Comparison of ENCODE assay signal across 28 cellular contexts in the genomic region with DNA sequence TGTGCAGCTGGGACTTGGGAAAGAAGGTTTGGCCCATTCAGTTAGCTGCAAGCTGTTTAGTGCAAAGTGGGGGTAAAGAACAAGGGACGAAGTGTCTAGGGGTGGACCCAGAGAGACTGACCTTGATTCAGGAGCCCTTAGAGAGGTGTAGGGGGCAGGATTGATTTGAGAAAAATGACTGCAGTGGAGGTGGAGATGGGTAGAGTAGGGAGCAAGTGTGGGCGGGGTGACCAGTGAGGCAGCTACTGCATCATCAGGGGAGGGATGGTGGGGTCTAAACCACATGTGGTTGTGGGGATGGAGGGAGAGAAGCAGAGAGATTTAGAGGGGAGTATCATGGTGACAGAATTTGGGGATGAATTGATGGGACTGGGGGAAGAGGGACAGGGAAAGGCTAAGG. TPM values are rescaled to one million over a fixed set of nuclear protein-coding genes. Genes with fewer than 3 reads are reported as not detected.
"Had no signal": no experiment of that assay in that cellular context is flagged by ENCODE, and none has a peak within 500 bp of the region (broad histone marks: within the 10 kb centered on the region; RNA-seq: fewer than 3 reads in every experiment).

No MANE protein-coding gene starts in this region.

- DNase-seq: activated B cell treated with CpG ODN at 0.5 μM for 24 hours; activated CD4-positive, alpha-beta T cell treated with anti-CD3 and anti-CD28 coated beads, Interleukin-2, amount 50 U/mL, for 1 hour; activated effector memory CD4-positive, alpha-beta T cell treated with Interleukin-2 at 50 U/mL for 16 hours; activated naive CD4-positive, alpha-beta T cell treated with Interleukin-2 at 50 U/mL for 16 hours; activated T-cell treated with anti-CD3 and anti-CD28 coated beads for 4 hours; activated T-cell treated with anti-CD3 and anti-CD28 coated beads, Interleukin-2, amount 50 U/mL, for 72 hours; anterior cingulate cortex; endodermal cell; foreskin fibroblast; heart left ventricle; hypothalamus; naive B cell; stimulated activated CD4-positive, alpha-beta T cell treated with anti-CD3 and anti-CD28 coated beads, Interleukin-1b, Interleukin-23, amount 100 ng/mL, for 48 hours; stimulated activated naive CD4-positive, alpha-beta T cell; tibial artery had no signal

- H2AFZ ChIP-seq: neural progenitor cell had no signal

- H3K4me2 ChIP-seq: neural progenitor cell, smooth muscle cell had no signal

- H3K27ac ChIP-seq: heart left ventricle, neural progenitor cell, right atrium auricular region, suprapubic skin, tibial artery had no signal

- H3K36me3 ChIP-seq: heart left ventricle, neural progenitor cell, right atrium auricular region, suprapubic skin, tibial artery had no signal

- H3K9me3 Mint-ChIP-seq: activated B cell treated with CpG ODN at 0.5 μM for 24 hours; activated T-cell treated with anti-CD3 and anti-CD28 coated beads, Interleukin-2, amount 50 U/mL, for 72 hours; endodermal cell; mesothelial cell of epicardium; naive B cell; T-helper 2 cell treated with Interferon-gamma antibody and Interleukin-4, amounts not matched to agents 5 μg/mL and 100 μg/mL, for 36 hours had no signal

- H3K9me3 ChIP-seq: heart left ventricle, right atrium auricular region, suprapubic skin, tibial artery had no signal

- H3K27ac Mint-ChIP-seq: activated B cell treated with CpG ODN at 0.5 μM for 24 hours; activated T-cell treated with anti-CD3 and anti-CD28 coated beads, Interleukin-2, amount 50 U/mL, for 72 hours; endodermal cell; mesothelial cell of epicardium; neural progenitor cell; T-helper 2 cell treated with Interferon-gamma antibody and Interleukin-4, amounts not matched to agents 5 μg/mL and 100 μg/mL, for 36 hours had no signal

- H3K27me3 Mint-ChIP-seq: activated B cell treated with CpG ODN at 0.5 μM for 24 hours; activated naive CD8-positive, alpha-beta T cell had no signal

- H3K4me3 Mint-ChIP-seq: activated B cell treated with CpG ODN at 0.5 μM for 24 hours; activated naive CD8-positive, alpha-beta T cell; activated T-cell treated with anti-CD3 and anti-CD28 coated beads, Interleukin-2, amount 50 U/mL, for 72 hours; endodermal cell; mesothelial cell of epicardium; T-helper 2 cell treated with Interferon-gamma antibody and Interleukin-4, amounts not matched to agents 5 μg/mL and 100 μg/mL, for 36 hours had no signal

- H3K9ac ChIP-seq: neural progenitor cell had no signal

- H3K27me3 ChIP-seq: heart left ventricle, neural progenitor cell, right atrium auricular region had no signal

- ATAC-seq: activated T-cell treated with anti-CD3 and anti-CD28 coated beads, Interleukin-2, amount 50 U/mL, for 72 hours; esophagus mucosa; heart left ventricle had no signal

- H3K36me3 Mint-ChIP-seq: mesothelial cell of epicardium, naive B cell, neural progenitor cell had no signal

- H3K4me1 ChIP-seq: tibial artery had no signal

- H3K4me3 ChIP-seq: heart left ventricle, neural progenitor cell, right atrium auricular region, smooth muscle cell, suprapubic skin, tibial artery had no signal

RNA-seq across cellular contexts. Expression of a gene that starts 27.3 kb away (rescaled TPM):
- total RNA-seq: activated B cell treated with CpG ODN at 0.5 μM for 24 hours; activated T-cell treated with anti-CD3 and anti-CD28 coated beads, Interleukin-2, amount 50 U/mL, for 72 hours; esophagus mucosa; kidney epithelial cell; lower leg skin; mesothelial cell of epicardium; omental fat pad; pulmonary artery endothelial cell; smooth muscle cell; suprapubic skin; ureter had no signal
- polyA plus RNA-seq: heart left ventricle, smooth muscle cell had no signal
